Comparison of ENCODE assay signal across 1 cellular context in genomic region chr14:29166507-29166906, GRCh38.
TF ChIP-seq lines count a peak whose summit lies in the region.

No MANE protein-coding gene starts in this region.

TF ChIP-seq in WTC11, 78 proteins besides CTCF, POLR2A, EP300 and RAD21 (continued from another document):
- no peak for TF ChIP-seq ARID4B (CRISPR knock-in tag; IDR thresholded peaks at IDR 0.05; ENCODE audit: borderline replicate concordance)
- no peak for TF ChIP-seq ATF3 (CRISPR knock-in tag; conservative IDR thresholded peaks at IDR 0.05)
- no peak for TF ChIP-seq JAZF1 (CRISPR knock-in tag; IDR thresholded peaks at IDR 0.05)
- TF ChIP-seq E2F4 (CRISPR knock-in tag; IDR thresholded peaks at IDR 0.05; ENCODE audit: borderline replicate concordance, low read depth), result no peak
- no peak for TF ChIP-seq ZNF281 (CRISPR knock-in tag; IDR thresholded peaks at IDR 0.05)
TF ChIP-seq in WTC11: peak in this region for 0.
